In the genomic region with DNA sequence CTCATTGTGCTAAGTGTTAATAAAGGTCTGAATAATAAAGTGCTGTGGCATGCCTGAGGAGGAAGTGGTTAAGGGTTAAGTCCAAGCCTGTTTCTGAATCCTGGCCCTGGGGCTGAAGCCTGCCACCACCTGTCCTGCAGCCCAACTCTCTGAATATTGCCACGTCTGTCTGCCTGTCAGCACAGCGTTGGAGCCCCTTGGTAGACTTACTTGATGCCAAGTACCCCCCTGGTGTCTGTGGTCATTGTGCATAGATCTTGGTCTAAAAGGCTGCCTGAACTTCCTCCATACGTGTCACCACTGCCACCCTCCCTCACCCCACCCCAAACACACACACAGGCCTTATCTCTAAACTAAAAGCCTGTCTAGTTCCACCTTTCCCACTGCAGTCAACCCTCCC, we compare ENCODE assay signal across 17 cellular contexts. TPM values are rescaled to one million over a fixed set of nuclear protein-coding genes. Genes with fewer than 3 reads are reported as not detected.
DNase-seq lines count a peak whose midpoint lies in the region; ATAC-seq, FAIRE-seq and TF ChIP-seq lines count a peak whose summit lies in the region.
"Had no signal": no experiment of that assay in that cellular context is flagged by ENCODE, and none has a peak within 500 bp of the region (broad histone marks: within the 10 kb centered on the region; RNA-seq: fewer than 3 reads in every experiment).

No MANE protein-coding gene starts in this region.

- H3K9ac ChIP-seq in K562 (ENCODE audit: insufficient read depth in 1 of 2, low read depth in 2 of 2, low read length in 2 of 2), result peak overlapping the region in 1 of 2 experiments; percentile 7; a peak in 1 of 4 replicates

- H4K20me1 ChIP-seq in K562 (replicated peaks; ENCODE audit: control insufficient read depth, insufficient read depth, low read length), result no peaks in the 10 kb centered on the region

- H3K9me1 ChIP-seq in K562 (ENCODE audit: control insufficient read depth, insufficient read depth, low read length), result no peaks in the 10 kb centered on the region

- H3K4me2 ChIP-seq in K562 (ENCODE audit: insufficient read depth, low read length), result peak overlapping the region; percentile 28; the same call in 1 of the 2 replicates

- TF ChIP-seq POLR2A in GM12891 (IDR thresholded peaks at IDR 0.05; ENCODE audit: low read depth, low read length), result no peak
- TF ChIP-seq POLR2A in NB4 (IDR thresholded peaks at IDR 0.05; ENCODE audit: extremely low read depth, insufficient read length), result no peak
- TF ChIP-seq POLR2A in K562 (conservative IDR thresholded peaks at IDR 0.05), result no peak

- no peak for TF ChIP-seq EP300 in K562 (IDR thresholded peaks at IDR 0.05; ENCODE audit: low read length)

- DNase-seq in GM12891 (ENCODE audit: insufficient read length, low spot score) (peak; percentile 19), NB4 (ENCODE audit: low read depth) (peak; percentile 69), K562 (ENCODE audit: extremely low read depth in 1 of 4, low spot score in 3 of 4) (peak in 2 of 4 experiments; percentile 16 to 19), myocyte (ENCODE audit: low read depth) (peak; percentile 45), RPMI8226 (no peak), sciatic nerve (ENCODE audit: low spot score) (no peak), left lobe of liver (ENCODE audit: low spot score) (no peak)
- DNase-seq in stimulated activated naive CD4-positive, alpha-beta T cell treated with Interleukin-2 at 50 U/mL for 16 hours (lab: John Stamatoyannopoulos, UW), result no peak
- DNase-seq: activated T-cell treated with anti-CD3 and anti-CD28 coated beads, Interleukin-2, amount 50 U/mL, for 4 hours; foreskin melanocyte; HFFc6; naive thymus-derived CD8-positive, alpha-beta T cell; NCI-H1436 treated with DMSO at 0.1 percent for 48 hours; NCI-H510A treated with DMSO at 0.1 percent for 48 hours; Right ventricle myocardium superior had no signal

- intact Hi-C loops in K562 (cut with micrococcal nuclease), result loop anchor here (2.0 to 5.0 kb wide), 5 partner anchors 49 to 226 kb away; no protein-coding TSS in a partner anchor
- intact Hi-C loops in sciatic nerve (cut with DNase I), result no loop called here

- 14% methylated on average over 3 of the region's 3 CpGs for WGBS in K562 (ENCODE audit: insufficient coverage, low coverage, missing lambda C conversion rate)

- no peaks in the 10 kb centered on the region for H3K36me3 ChIP-seq in K562 (ENCODE audit: control insufficient read depth, insufficient read depth, low read length)

- no peak overlapping the region for H3K27ac ChIP-seq in K562 (ENCODE audit: extremely low read depth, low read depth, low read length)
- H3K27ac ChIP-seq: C4-2B had no signal

- TF ChIP-seq CTCF in NB4 (IDR thresholded peaks at IDR 0.05; ENCODE audit: low read depth, low read length) (no peak), K562 (IDR thresholded peaks at IDR 0.05 in 2 of 3, conservative IDR thresholded peaks at IDR 0.05 in 1 of 3; ENCODE audit: insufficient read depth in 2 of 3, low read depth in 1 of 3, low read length in 3 of 3) (no peak)

- no peak overlapping the region for H2AFZ ChIP-seq in K562 (ENCODE audit: low read depth, low read length)

- POLR2A ChIA-PET in K562 (lab: Yijun Ruan, JAX), result no interaction called here

- no peak for TF ChIP-seq RAD21 in K562 (CRISPR knock-in tag; conservative IDR thresholded peaks at IDR 0.05 in 1 of 2, IDR thresholded peaks at IDR 0.05 in 1 of 2)

- CTCF ChIA-PET in K562 (lab: Yijun Ruan, JAX; ENCODE audit: low intra/inter-chr PET ratio), result interaction anchor here (0.5 to 1.3 kb wide), 3 partner anchors 148 to 373 kb away, joined by 3 to 5 read pairs (median 3); a partner anchor contains a TSS

- in situ Hi-C loops in K562 (cut with MboI), result no loop called here

- H3K4me3 ChIP-seq in NB4 (ENCODE audit: low read depth, low read length) (no peak overlapping the region), K562 (no peak overlapping the region)

- BruUV-seq in K562 (replicated peaks; lab: Mats Ljungman, UMichigan), result no TSS peak

- ATAC-seq in K562 (peak; percentile 34; the same call in 2 of the 3 replicates), sciatic nerve (no peak), left lobe of liver (no peak)
- ATAC-seq: activated T-cell treated with anti-CD3 and anti-CD28 coated beads, Interleukin-2, amount 50 U/mL, for 4 hours; naive thymus-derived CD8-positive, alpha-beta T cell had no signal

- H3K9me3 ChIP-seq in K562 (replicated peaks; ENCODE audit: control insufficient read depth, insufficient read depth, low read depth, low read length), result no peaks in the 10 kb centered on the region

- FAIRE-seq in GM12891 (lab: Jason Lieb, UNC), result peak; percentile 66
- FAIRE-seq in K562 (lab: Jason Lieb, UNC), result peak; percentile 55
- FAIRE-seq: islet of Langerhans had no signal

- no peaks in the 10 kb centered on the region for H3K79me2 ChIP-seq in K562 (ENCODE audit: control insufficient read depth, insufficient read depth, low read length)

- H3K4me1 ChIP-seq in K562 (replicated peaks in 1 of 2; ENCODE audit: control insufficient read depth in 2 of 2, insufficient read depth in 2 of 2, low read length in 2 of 2), result peaks cover 7 to 9% of the 10 kb centered on the region in 2 experiments; a peak in 3 of 5 replicates

- H3K27me3 ChIP-seq in K562 (ENCODE audit: control insufficient read depth in 2 of 2, insufficient read depth in 2 of 2, low read length in 2 of 2), result peaks cover 1 to 4% of the 10 kb centered on the region in 2 experiments; a peak in 2 of 5 replicates

TF ChIP-seq in GM12891, 5 proteins besides CTCF, POLR2A, EP300 and RAD21:
- TF ChIP-seq TAF1 (IDR thresholded peaks at IDR 0.05; ENCODE audit: low read depth, low read length), result no peak
- peak; percentile 54 for TF ChIP-seq SPI1 (IDR thresholded peaks at IDR 0.05; ENCODE audit: low read depth, low read length)
TF ChIP-seq in GM12891: peak in this region for 1.

TF ChIP-seq in K562, 482 proteins besides CTCF, POLR2A, EP300 and RAD21 (continues in another document):
- TF ChIP-seq KDM2B (CRISPR knock-in tag; IDR thresholded peaks at IDR 0.05) (no peak), ETV6 (IDR thresholded peaks at IDR 0.05; ENCODE audit: borderline replicate concordance in 1 of 2, low read depth in 2 of 2, low read length in 1 of 2) (no peak), ETV6 (CRISPR knock-in tag; IDR thresholded peaks at IDR 0.05; ENCODE audit: borderline replicate concordance) (no peak), BRD4 (IDR thresholded peaks at IDR 0.05) (no peak), ZNF23 (CRISPR knock-in tag; IDR thresholded peaks at IDR 0.05) (no peak), BACH1 (tag; IDR thresholded peaks at IDR 0.05) (no peak), SPI1 (IDR thresholded peaks at IDR 0.05; ENCODE audit: borderline replicate concordance, low read depth, low read length) (peak; percentile 62; the same call in 1 of the 2 replicates), NEUROD1 (IDR thresholded peaks at IDR 0.05; ENCODE audit: borderline replicate concordance, low read depth, low read length, partially characterized antibody) (no peak), KAT8 (IDR thresholded peaks at IDR 0.05; ENCODE audit: low read depth) (no peak), MCM3 (IDR thresholded peaks at IDR 0.05) (no peak), ERF (CRISPR knock-in tag; IDR thresholded peaks at IDR 0.05) (no peak), FOXJ2 (tag; IDR thresholded peaks at IDR 0.05) (no peak)
- TF ChIP-seq, protein P1, sequence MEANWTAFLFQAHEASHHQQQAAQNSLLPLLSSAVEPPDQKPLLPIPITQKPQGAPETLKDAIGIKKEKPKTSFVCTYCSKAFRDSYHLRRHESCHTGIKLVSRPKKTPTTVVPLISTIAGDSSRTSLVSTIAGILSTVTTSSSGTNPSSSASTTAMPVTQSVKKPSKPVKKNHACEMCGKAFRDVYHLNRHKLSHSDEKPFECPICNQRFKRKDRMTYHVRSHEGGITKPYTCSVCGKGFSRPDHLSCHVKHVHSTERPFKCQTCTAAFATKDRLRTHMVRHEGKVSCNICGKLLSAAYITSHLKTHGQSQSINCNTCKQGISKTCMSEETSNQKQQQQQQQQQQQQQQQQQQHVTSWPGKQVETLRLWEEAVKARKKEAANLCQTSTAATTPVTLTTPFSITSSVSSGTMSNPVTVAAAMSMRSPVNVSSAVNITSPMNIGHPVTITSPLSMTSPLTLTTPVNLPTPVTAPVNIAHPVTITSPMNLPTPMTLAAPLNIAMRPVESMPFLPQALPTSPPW (CRISPR knock-in tag; IDR thresholded peaks at IDR 0.05), result peak; percentile 59
- TF ChIP-seq, protein P2, sequence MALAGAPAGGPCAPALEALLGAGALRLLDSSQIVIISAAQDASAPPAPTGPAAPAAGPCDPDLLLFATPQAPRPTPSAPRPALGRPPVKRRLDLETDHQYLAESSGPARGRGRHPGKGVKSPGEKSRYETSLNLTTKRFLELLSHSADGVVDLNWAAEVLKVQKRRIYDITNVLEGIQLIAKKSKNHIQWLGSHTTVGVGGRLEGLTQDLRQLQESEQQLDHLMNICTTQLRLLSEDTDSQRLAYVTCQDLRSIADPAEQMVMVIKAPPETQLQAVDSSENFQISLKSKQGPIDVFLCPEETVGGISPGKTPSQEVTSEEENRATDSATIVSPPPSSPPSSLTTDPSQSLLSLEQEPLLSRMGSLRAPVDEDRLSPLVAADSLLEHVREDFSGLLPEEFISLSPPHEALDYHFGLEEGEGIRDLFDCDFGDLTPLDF (CRISPR knock-in tag; IDR thresholded peaks at IDR 0.05), result no peak

RNA-seq across cellular contexts. Expression of a gene that starts 35.4 kb away (rescaled TPM):
- 2.9 TPM for polyA plus RNA-seq in GM12891 (2012; ENCODE audit: low read depth, missing spikeins)
- total RNA-seq in K562 (2011; cell fraction: chromatin; rRNA removed; ENCODE audit: low replicate concordance), result 9.0 and 31.6 TPM in 2 replicates
- total RNA-seq in K562 (2011; cell fraction: nucleolus; rRNA removed), result 24.8 and 24.9 TPM in 2 replicates
- 12.1 and 16.1 TPM in 2 replicates for total RNA-seq in K562 (2011; cell fraction: nucleoplasm; rRNA removed)
- total RNA-seq in K562 (2014; rRNA removed), result 9.7 and 12.6 TPM in 2 replicates
- total RNA-seq in K562 (2014; rRNA removed; fragmentation: Illumina TruSeq; extraction: Trizol), result 1.6 and 2.4 TPM in 2 replicates
- 5.2 and 6.7 TPM in 2 replicates for total RNA-seq in K562 (2015; rRNA removed; fragmentation: Illumina TruSeq; extraction: Trizol)
- 10.3 and 12.9 TPM in 2 replicates for total RNA-seq in K562 (2021)
- polyA plus RNA-seq in K562 (2011; rRNA removed), result 5.4 and 8.1 TPM in 2 replicates
- polyA plus RNA-seq in K562 (2011; cell fraction: cytosol; rRNA removed), result 7.3 and 17.7 TPM in 2 replicates
- polyA plus RNA-seq in K562 (2011; cell fraction: nucleus; rRNA removed), result 22.0 and 29.9 TPM in 2 replicates
- 6.4 and 7.8 TPM in 2 replicates for polyA plus RNA-seq in K562 (2012)
- 3.6 and 6.2 TPM in 2 replicates for polyA plus RNA-seq in K562 (2014; fragmentation: Illumina TruSeq; extraction: Trizol)
- 1 to 10 TPM in 1 of 2 experiments, under 1 TPM in 1; 0.13 to 1.1 TPM for polyA plus RNA-seq in K562 (2014; fragmentation: Nextera tagmentation; extraction: Ambion mirVana)
- polyA plus RNA-seq in K562 (2014; rRNA removed), result 9.9 and 10.4 TPM in 2 replicates
- 2.7 and 2.9 TPM in 2 replicates for polyA minus RNA-seq in K562 (2011; rRNA and poly(A)+ RNA removed)
- 6.7 and 7.1 TPM in 2 replicates for polyA minus RNA-seq in K562 (2011; cell fraction: cytosol; rRNA and poly(A)+ RNA removed)
- 8.3 and 8.9 TPM in 2 replicates for polyA minus RNA-seq in K562 (2011; cell fraction: nucleus; rRNA and poly(A)+ RNA removed)
- 18.5 and 18.8 TPM in 2 replicates for total RNA-seq in myocyte
- 10.3 TPM for polyA plus RNA-seq in myocyte (2012)
- total RNA-seq in sciatic nerve, result 22.5 TPM
- 26.3 TPM for total RNA-seq in left lobe of liver

Comparison
In these comparisons a context has a peak if more than half of its experiments do, and no peak if none do; other contexts are left out.
1. DNase-seq: peak in GM12891 (single experiment), NB4 (single experiment) and myocyte (single experiment); none in RPMI8226 (single experiment), sciatic nerve (single experiment), stimulated activated naive CD4-positive, alpha-beta T cell treated with Interleukin-2 at 50 U/mL for 16 hours (single experiment) and left lobe of liver (single experiment).